In the genomic region with DNA sequence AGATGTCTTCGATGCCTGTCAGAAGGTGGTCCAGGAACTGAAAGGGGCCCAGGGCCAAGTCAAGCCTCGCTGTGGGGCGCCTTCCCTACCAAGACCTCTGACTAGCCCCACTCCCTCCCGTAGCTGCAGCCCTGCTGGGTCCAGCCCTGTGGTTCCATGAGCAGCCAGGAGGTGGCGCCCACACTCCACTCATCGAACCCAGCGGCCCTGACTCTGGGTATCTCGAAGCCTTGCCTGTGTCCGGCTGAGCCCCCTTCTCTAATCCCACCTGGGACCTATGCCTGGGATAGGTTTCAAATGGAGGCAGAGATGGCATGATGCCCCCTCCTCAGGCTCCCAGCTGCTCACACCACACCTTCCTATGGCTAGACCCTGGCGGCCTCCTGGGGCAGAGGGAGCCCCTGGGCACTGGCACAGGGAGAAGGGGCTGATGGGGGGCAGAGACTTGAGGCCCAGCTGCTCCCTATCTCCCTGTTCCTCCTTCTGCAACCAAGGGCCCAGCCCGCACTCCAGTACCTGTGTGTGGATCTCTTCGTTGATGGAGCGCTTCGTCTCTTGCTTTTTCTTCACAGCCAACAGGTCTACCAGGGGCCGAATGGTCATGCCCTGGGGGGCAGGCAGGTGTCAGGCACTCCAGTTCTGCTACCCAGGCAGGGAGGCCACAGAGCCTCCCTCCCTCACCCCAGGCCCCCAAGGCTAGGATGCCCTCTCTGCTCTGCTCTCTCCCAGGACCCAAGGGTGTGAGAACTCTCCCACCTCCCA, we compare ENCODE assay signal across 9 cellular contexts. TPM values are rescaled to one million over a fixed set of nuclear protein-coding genes. Genes with fewer than 3 reads are reported as not detected.
A peak's percentile ranks its signal among the peaks of the same experiment; 100 is the strongest.
DNase-seq lines count a peak whose midpoint lies in the region; ATAC-seq, FAIRE-seq and TF ChIP-seq lines count a peak whose summit lies in the region.
"Had no signal": no experiment of that assay in that cellular context is flagged by ENCODE, and none has a peak within 500 bp of the region (broad histone marks: within the 10 kb centered on the region; RNA-seq: fewer than 3 reads in every experiment).

No MANE protein-coding gene starts in this region.

- H3K4me3 ChIP-seq in HFF-Myc (replicated peaks; ENCODE audit: low read depth, low read length) (no peak overlapping the region), parathyroid adenoma (ENCODE audit: low read depth, low read length) (no peak overlapping the region), upper lobe of right lung (no peak overlapping the region)
- H3K4me3 ChIP-seq: SK-N-MC had no signal

- DNase-seq in COLO829 (ENCODE audit: low spot score), result peak; percentile 65
- no peak for DNase-seq in HFF-Myc (ENCODE audit: extremely low read depth, low read depth)
- peak; percentile 77 for DNase-seq in RPMI8226
- DNase-seq in activated T-helper 9 cell treated with anti-CD3 and anti-CD28 coated beads, Interleukin-2, amount 50 U/mL, for 16 hours (ENCODE audit: low read depth), result peak; percentile 67
- DNase-seq in frontal cortex (ENCODE audit: low spot score in 2 of 2), result peak; percentile 80 to 81
- peak; percentile 89 for DNase-seq in upper lobe of right lung

- no peak overlapping the region for H3K4me2 ChIP-seq in parathyroid adenoma (ENCODE audit: low read length)

- H3K4me1 ChIP-seq in parathyroid adenoma (peaks cover 4% of the 10 kb centered on the region), upper lobe of right lung (peaks cover 23% of the 10 kb centered on the region)

- no peak overlapping the region for H3K27ac ChIP-seq in parathyroid adenoma
- no peak overlapping the region for H3K27ac ChIP-seq in upper lobe of right lung
- H3K27ac ChIP-seq: SK-N-MC had no signal

- no peaks in the 10 kb centered on the region for H3K36me3 ChIP-seq in parathyroid adenoma (ENCODE audit: control insufficient read depth, insufficient read depth, low read length)
- H3K36me3 ChIP-seq in upper lobe of right lung, result peaks cover 25% of the 10 kb centered on the region

- H3K9ac ChIP-seq in parathyroid adenoma, result no peak overlapping the region

- intact Hi-C loops in upper lobe of right lung (cut with DNase I), result loop anchor here (2.0 to 5.0 kb wide), 2 partner anchors 94 to 182 kb away; no protein-coding TSS in a partner anchor

- ATAC-seq in upper lobe of right lung (peak; percentile 72), GM18907 (IDR thresholded peaks at IDR 0.05; ENCODE audit: unreplicated experiment) (no peak)

- H3K27me3 ChIP-seq in parathyroid adenoma (ENCODE audit: control insufficient read depth, insufficient read depth, low read length) (no peaks in the 10 kb centered on the region), upper lobe of right lung (no peaks in the 10 kb centered on the region)

- H3K79me2 ChIP-seq in parathyroid adenoma, result no peaks in the 10 kb centered on the region

- H3K9me3 ChIP-seq in parathyroid adenoma (ENCODE audit: control insufficient read depth, low read length) (no peaks in the 10 kb centered on the region), upper lobe of right lung (no peaks in the 10 kb centered on the region)

- peak; percentile 96 for TF ChIP-seq CTCF in HFF-Myc (IDR thresholded peaks at IDR 0.05; ENCODE audit: low read depth, low read length, missing control alignments)
- peak; percentile 86 for TF ChIP-seq CTCF in parathyroid adenoma (IDR thresholded peaks at IDR 0.05)
- peak; percentile 98 for TF ChIP-seq CTCF in upper lobe of right lung (IDR thresholded peaks at IDR 0.05)

- no peak overlapping the region for H2AFZ ChIP-seq in parathyroid adenoma

- no peak for FAIRE-seq in frontal cortex (lab: Jason Lieb, UNC)

RNA-seq across cellular contexts. Expression of a gene that starts 52.0 kb away (rescaled TPM):
- total RNA-seq in frontal cortex (2.0 TPM), upper lobe of right lung (62.4 TPM)

Comparison
In these comparisons a context has a peak if more than half of its experiments do, and no peak if none do; other contexts are left out.
1. RNA of a gene that starts 52.0 kb away (total RNA-seq): 62.4 TPM in upper lobe of right lung (single experiment); 2.0 TPM in frontal cortex (single experiment); every median in the first group is over 10 times any median in the second.
2. Peak in every context shown above with its lines, with median percentiles within 50 percentile points of each other: CTCF ChIP-seq.